Comparison of ENCODE assay signal across 3 cellular contexts in the genomic region with DNA sequence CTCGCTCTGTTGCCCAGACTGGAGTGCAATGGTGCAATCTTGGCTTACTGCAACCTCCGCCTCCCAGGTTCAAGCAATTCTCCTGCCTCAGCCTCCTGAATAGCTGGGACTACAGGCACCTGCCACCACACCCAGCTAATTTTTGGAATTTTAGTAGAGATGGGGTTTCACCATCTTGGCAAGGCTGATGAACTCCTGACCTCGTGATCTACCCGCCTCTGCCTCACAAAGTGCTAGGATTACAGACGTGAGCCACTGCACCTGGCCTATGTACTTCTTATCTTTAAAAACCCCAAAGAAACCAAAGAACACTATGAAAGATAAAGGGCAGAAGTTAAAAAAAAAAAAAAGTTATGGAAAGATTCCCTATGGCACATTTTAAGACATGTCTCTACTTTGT. TPM values are rescaled to one million over a fixed set of nuclear protein-coding genes. Genes with fewer than 3 reads are reported as not detected.
"Had no signal": no experiment of that assay in that cellular context is flagged by ENCODE, and none has a peak within 500 bp of the region (broad histone marks: within the 10 kb centered on the region; RNA-seq: fewer than 3 reads in every experiment).

No MANE protein-coding gene starts in this region.

RNA-seq across cellular contexts. Expression of gene ISM2, which starts 38.3 kb away (rescaled TPM):
- total RNA-seq: OCI-LY7, PC-9, Right ventricle myocardium inferior had no signal
